In the genomic region with DNA sequence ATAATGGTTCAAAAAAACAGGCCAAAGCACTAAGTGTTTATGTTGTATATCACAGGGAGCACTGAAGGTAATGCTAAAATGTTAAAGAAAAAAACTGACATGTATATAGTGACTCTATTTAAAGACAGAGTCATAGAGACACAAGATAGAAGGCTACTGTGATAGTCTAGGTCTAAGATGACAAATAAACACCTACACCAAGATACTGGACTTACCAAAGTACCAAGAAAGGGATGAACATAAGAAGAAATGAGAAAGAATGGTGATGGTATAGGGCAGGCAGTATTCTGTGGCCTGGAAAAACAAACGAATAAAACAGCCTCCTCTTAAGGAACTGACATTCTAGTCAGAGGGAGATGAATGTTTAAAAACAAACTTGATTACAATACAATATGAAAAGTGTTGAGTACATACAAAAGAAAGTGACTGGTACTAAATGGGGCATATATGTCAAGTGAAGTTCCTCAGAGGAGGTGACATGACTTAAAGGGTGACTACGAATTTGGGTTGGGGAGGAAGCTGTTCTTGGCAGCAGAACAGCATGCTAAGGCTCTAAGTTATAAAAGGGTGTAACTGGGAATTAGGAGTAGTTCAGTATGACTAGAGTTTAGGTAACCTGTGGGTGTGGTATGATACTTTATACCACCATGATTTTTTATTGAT, we compare ENCODE assay signal across 28 cellular contexts. TPM values are rescaled to one million over a fixed set of nuclear protein-coding genes. Genes with fewer than 3 reads are reported as not detected.
DNase-seq lines count a peak whose midpoint lies in the region; ATAC-seq and TF ChIP-seq lines count a peak whose summit lies in the region.
"Had no signal": no experiment of that assay in that cellular context is flagged by ENCODE, and none has a peak within 500 bp of the region (broad histone marks: within the 10 kb centered on the region; RNA-seq: fewer than 3 reads in every experiment).

No MANE protein-coding gene starts in this region.

- no peaks in the 10 kb centered on the region for H3K27me3 ChIP-seq in CD8-positive, alpha-beta T cell (ENCODE audit: insufficient read depth, low read length)
- H3K27me3 ChIP-seq in trophoblast cell (ENCODE audit: insufficient read depth, low read length) (no peaks in the 10 kb centered on the region), upper lobe of left lung (no peaks in the 10 kb centered on the region)
- H3K27me3 ChIP-seq: BLaER1 treated with 17β-estradiol and CSF1 and Interleukin-3, amounts not matched to agents 10 nM and 100 nM; brain microvascular endothelial cell; uterus had no signal

- no peak overlapping the region for H3K4me3 Mint-ChIP-seq in activated T-cell treated with anti-CD3 and anti-CD28 coated beads, Interleukin-2, amount 50 U/mL, for 24 hours
- no peak overlapping the region for H3K4me3 Mint-ChIP-seq in CD8-positive, alpha-beta T cell
- no peak overlapping the region for H3K4me3 Mint-ChIP-seq in activated T-helper 2 cell treated with anti-CD3 and anti-CD28 coated beads, Interferon-gamma antibody, Interleukin-2, Interleukin-4, amounts not matched to agents 10 μg/mL and 5 μg/mL and 100 μg/mL, durations not matched to agents 14 hours and 24 hours and 36 hours (ENCODE audit: low read depth)
- H3K4me3 Mint-ChIP-seq in stimulated activated effector memory CD8-positive, alpha-beta T cell treated with anti-CD3 and anti-CD28 coated beads, Interleukin-12 subunit alpha, Interleukin-12 subunit beta, amount 100 ng/mL, for 72 hours: peak overlapping the region; percentile 15
- H3K4me3 Mint-ChIP-seq: nephron had no signal

- CTCF ChIA-PET in CD8-positive, alpha-beta T cell (lab: Charles Lee): interaction anchor here (1.0 kb wide), 1 partner anchor 29 kb away, joined by 5 read pairs; no protein-coding TSS in a partner anchor

- H3K9me3 Mint-ChIP-seq in activated T-cell treated with anti-CD3 and anti-CD28 coated beads, Interleukin-2, amount 50 U/mL, for 24 hours: no peaks in the 10 kb centered on the region
- no peaks in the 10 kb centered on the region for H3K9me3 Mint-ChIP-seq in CD8-positive, alpha-beta T cell
- H3K9me3 Mint-ChIP-seq in activated T-helper 2 cell treated with anti-CD3 and anti-CD28 coated beads, Interferon-gamma antibody, Interleukin-2, Interleukin-4, amounts not matched to agents 10 μg/mL and 5 μg/mL and 100 μg/mL, durations not matched to agents 14 hours and 24 hours and 36 hours: no peaks in the 10 kb centered on the region
- H3K9me3 Mint-ChIP-seq in stimulated activated effector memory CD8-positive, alpha-beta T cell treated with anti-CD3 and anti-CD28 coated beads, Interleukin-12 subunit alpha, Interleukin-12 subunit beta, amount 100 ng/mL, for 72 hours: no peaks in the 10 kb centered on the region
- H3K9me3 Mint-ChIP-seq: nephron had no signal

- intact Hi-C loops in CD8-positive, alpha-beta T cell (cut with DNase I, micrococcal nuclease): no loop called here
- intact Hi-C loops in activated T-helper 2 cell treated with anti-CD3 and anti-CD28 coated beads, Interferon-gamma antibody, Interleukin-2, Interleukin-4, amounts not matched to agents 10 μg/mL and 5 μg/mL and 100 μg/mL, durations not matched to agents 14 hours and 24 hours and 36 hours (cut with micrococcal nuclease): no loop called here

- H3K27me3 Mint-ChIP-seq in activated T-cell treated with anti-CD3 and anti-CD28 coated beads, Interleukin-2, amount 50 U/mL, for 24 hours: no peaks in the 10 kb centered on the region
- H3K27me3 Mint-ChIP-seq in CD8-positive, alpha-beta T cell (ENCODE audit: low read depth): no peaks in the 10 kb centered on the region
- no peaks in the 10 kb centered on the region for H3K27me3 Mint-ChIP-seq in activated T-helper 2 cell treated with anti-CD3 and anti-CD28 coated beads, Interferon-gamma antibody, Interleukin-2, Interleukin-4, amounts not matched to agents 10 μg/mL and 5 μg/mL and 100 μg/mL, durations not matched to agents 14 hours and 24 hours and 36 hours (ENCODE audit: low read depth)

- H3K27ac ChIP-seq in CD8-positive, alpha-beta T cell (ENCODE audit: low read depth, low read length): no peak overlapping the region
- H3K27ac ChIP-seq in trophoblast cell (ENCODE audit: low read depth, low read length): no peak overlapping the region
- no peak overlapping the region for H3K27ac ChIP-seq in upper lobe of left lung
- H3K27ac ChIP-seq: BLaER1 treated with 17β-estradiol and CSF1 and Interleukin-3, amounts not matched to agents 10 nM and 100 nM; brain microvascular endothelial cell; HL-60; skin epidermis; uterus had no signal

- no peak overlapping the region for H4K91ac ChIP-seq in trophoblast cell (ENCODE audit: low read depth, low read length)

- no peak overlapping the region for H4K12ac ChIP-seq in trophoblast cell (ENCODE audit: low read depth, low read length)

- peaks cover 15% of the 10 kb centered on the region for H3K36me3 ChIP-seq in CD8-positive, alpha-beta T cell (ENCODE audit: insufficient read depth, low read length)
- H3K36me3 ChIP-seq in trophoblast cell (ENCODE audit: control insufficient read depth in 1 of 2, insufficient read depth in 2 of 2, low read length in 2 of 2) (peaks cover 2 to 5% of the 10 kb centered on the region in 2 experiments), upper lobe of left lung (peaks cover 0 to 27% (median 9%) of the 10 kb centered on the region in 4 donors)
- H3K36me3 ChIP-seq: uterus had no signal

- no peak for TF ChIP-seq CTCF in CD8-positive, alpha-beta T cell (IDR thresholded peaks at IDR 0.05)
- TF ChIP-seq CTCF in upper lobe of left lung (IDR thresholded peaks at IDR 0.05): no peak

- no peak overlapping the region for H2BK5ac ChIP-seq in trophoblast cell (ENCODE audit: low read depth, low read length, poor library complexity)

- peaks cover 88% of the 10 kb centered on the region for H3K36me3 Mint-ChIP-seq in activated T-cell treated with anti-CD3 and anti-CD28 coated beads, Interleukin-2, amount 50 U/mL, for 24 hours (ENCODE audit: low read depth)
- H3K36me3 Mint-ChIP-seq in CD8-positive, alpha-beta T cell: peaks cover 58% of the 10 kb centered on the region
- peaks cover 76% of the 10 kb centered on the region for H3K36me3 Mint-ChIP-seq in activated T-helper 2 cell treated with anti-CD3 and anti-CD28 coated beads, Interferon-gamma antibody, Interleukin-2, Interleukin-4, amounts not matched to agents 10 μg/mL and 5 μg/mL and 100 μg/mL, durations not matched to agents 14 hours and 24 hours and 36 hours (ENCODE audit: low read depth)
- peaks cover 88% of the 10 kb centered on the region for H3K36me3 Mint-ChIP-seq in stimulated activated effector memory CD8-positive, alpha-beta T cell treated with anti-CD3 and anti-CD28 coated beads, Interleukin-12 subunit alpha, Interleukin-12 subunit beta, amount 100 ng/mL, for 72 hours

- H3K4me1 ChIP-seq in CD8-positive, alpha-beta T cell (ENCODE audit: insufficient read depth, low read length): peaks cover 30% of the 10 kb centered on the region
- H3K4me1 ChIP-seq in trophoblast cell (ENCODE audit: control insufficient read depth in 1 of 2, insufficient read depth in 2 of 2, low read length in 2 of 2) (no peaks in the 10 kb centered on the region), upper lobe of left lung (peaks cover 11 to 17% (median 14%) of the 10 kb centered on the region in 4 donors)

- no peak overlapping the region for H3K9ac ChIP-seq in trophoblast cell (ENCODE audit: low read length)
- H3K9ac ChIP-seq: BLaER1 treated with 17β-estradiol and CSF1 and Interleukin-3, amounts not matched to agents 10 nM and 100 nM had no signal

- no peak overlapping the region for H3K4me3 ChIP-seq in CD8-positive, alpha-beta T cell (ENCODE audit: low read depth, low read length)
- no peak overlapping the region for H3K4me3 ChIP-seq in trophoblast cell (ENCODE audit: low read depth, low read length)
- no peak overlapping the region for H3K4me3 ChIP-seq in upper lobe of left lung
- H3K4me3 ChIP-seq: BLaER1 treated with 17β-estradiol and CSF1 and Interleukin-3, amounts not matched to agents 10 nM and 100 nM; skin epidermis; uterus had no signal

- H3K79me2 ChIP-seq in trophoblast cell (ENCODE audit: control insufficient read depth, insufficient read depth, low read length, poor library complexity): no peaks in the 10 kb centered on the region

- TF ChIP-seq POLR2A in upper lobe of left lung (IDR thresholded peaks at IDR 0.05): no peak

- no peaks in the 10 kb centered on the region for H3K79me1 ChIP-seq in trophoblast cell (ENCODE audit: low read length)

- no peak overlapping the region for H3K4me2 ChIP-seq in trophoblast cell (ENCODE audit: low read length)
- H3K4me2 ChIP-seq: BLaER1 treated with 17β-estradiol and CSF1 and Interleukin-3, amounts not matched to agents 10 nM and 100 nM had no signal

- no peak overlapping the region for H2AFZ ChIP-seq in trophoblast cell (ENCODE audit: insufficient read depth, low read length, poor library complexity)

- no peak overlapping the region for H3K23ac ChIP-seq in trophoblast cell (ENCODE audit: low read length)

- no peak for ATAC-seq in CD8-positive, alpha-beta T cell
- peak; percentile 92 for ATAC-seq in stimulated activated effector memory CD8-positive, alpha-beta T cell treated with anti-CD3 and anti-CD28 coated beads, Interleukin-12 subunit alpha, Interleukin-12 subunit beta, amount 100 ng/mL, for 72 hours
- no peak for ATAC-seq in upper lobe of left lung (ENCODE audit: low FRiP score in 2 of 2)
- ATAC-seq: HepG2, Panc1 had no signal

- H3K27ac Mint-ChIP-seq in activated T-cell treated with anti-CD3 and anti-CD28 coated beads, Interleukin-2, amount 50 U/mL, for 24 hours: peak overlapping the region; percentile 82
- peak overlapping the region; percentile 77 for H3K27ac Mint-ChIP-seq in CD8-positive, alpha-beta T cell
- H3K27ac Mint-ChIP-seq in activated T-helper 2 cell treated with anti-CD3 and anti-CD28 coated beads, Interferon-gamma antibody, Interleukin-2, Interleukin-4, amounts not matched to agents 10 μg/mL and 5 μg/mL and 100 μg/mL, durations not matched to agents 14 hours and 24 hours and 36 hours: peak overlapping the region; percentile 47
- H3K27ac Mint-ChIP-seq in stimulated activated effector memory CD8-positive, alpha-beta T cell treated with anti-CD3 and anti-CD28 coated beads, Interleukin-12 subunit alpha, Interleukin-12 subunit beta, amount 100 ng/mL, for 72 hours: peak overlapping the region; percentile 32
- H3K27ac Mint-ChIP-seq: nephron had no signal

- TF ChIP-seq EP300 in upper lobe of left lung (IDR thresholded peaks at IDR 0.05): no peak

- no peak overlapping the region for H4K8ac ChIP-seq in trophoblast cell (ENCODE audit: low read depth, low read length)

- H3K14ac ChIP-seq in trophoblast cell (ENCODE audit: low read length): no peak overlapping the region

- WGBS in trophoblast cell (ENCODE audit: extremely low coverage, insufficient coverage, insufficient read length): no CpG with 5 or more reads among the region's 2 CpGs
- 29 to 31% methylated on average over 2 of the region's 2 CpGs for WGBS in upper lobe of left lung, 2 donors

- H2BK120ac ChIP-seq in trophoblast cell (ENCODE audit: insufficient read depth, low read length, poor library complexity): no peak overlapping the region

- DNase-seq in activated T-cell treated with anti-CD3 and anti-CD28 coated beads, Interleukin-2, amount 50 U/mL, for 24 hours: no peak
- DNase-seq in activated T-cell treated with anti-CD3 and anti-CD28 coated beads, Interleukin-2, amount 50 U/mL, for 1 hour: no peak
- DNase-seq in CD8-positive, alpha-beta T cell: no peak
- DNase-seq in activated T-helper 2 cell treated with anti-CD3 and anti-CD28 coated beads, Interferon-gamma antibody, Interleukin-2, Interleukin-4, amounts not matched to agents 10 μg/mL and 5 μg/mL and 100 μg/mL, durations not matched to agents 14 hours and 24 hours and 36 hours (ENCODE audit: low spot score): no peak
- no peak for DNase-seq in stimulated activated effector memory CD8-positive, alpha-beta T cell treated with anti-CD3 and anti-CD28 coated beads, Interleukin-12 subunit alpha, Interleukin-12 subunit beta, amount 100 ng/mL, for 72 hours (ENCODE audit: low spot score in 2 of 2)
- DNase-seq in trophoblast cell (no peak), upper lobe of left lung (no peak), HPDE6-E6E7 (ENCODE audit: extremely low spot score) (no peak)
- DNase-seq: activated CD4-positive, alpha-beta T cell treated with anti-CD3 and anti-CD28 coated beads for 48 hours; brain microvascular endothelial cell; foreskin fibroblast; Kasumi-1; NCI-H524; NK-92 treated with Interleukin-12 subunit alpha and Interleukin-12 subunit beta, amount 100 ng/mL, for 24 hours; SHP77 treated with DMSO at 0.1 percent for 48 hours; SW 1271; uterus had no signal

- POLR2A ChIA-PET in CD8-positive, alpha-beta T cell (lab: Charles Lee): no interaction called here

- no peak overlapping the region for H2BK12ac ChIP-seq in trophoblast cell (ENCODE audit: low read length)

- peaks cover 79% of the 10 kb centered on the region for H3K4me1 Mint-ChIP-seq in activated T-cell treated with anti-CD3 and anti-CD28 coated beads, Interleukin-2, amount 50 U/mL, for 24 hours (ENCODE audit: low read depth)
- H3K4me1 Mint-ChIP-seq in CD8-positive, alpha-beta T cell (ENCODE audit: low read depth): peaks cover 76% of the 10 kb centered on the region
- peaks cover 65% of the 10 kb centered on the region for H3K4me1 Mint-ChIP-seq in activated T-helper 2 cell treated with anti-CD3 and anti-CD28 coated beads, Interferon-gamma antibody, Interleukin-2, Interleukin-4, amounts not matched to agents 10 μg/mL and 5 μg/mL and 100 μg/mL, durations not matched to agents 14 hours and 24 hours and 36 hours (ENCODE audit: low read depth)
- H3K4me1 Mint-ChIP-seq in stimulated activated effector memory CD8-positive, alpha-beta T cell treated with anti-CD3 and anti-CD28 coated beads, Interleukin-12 subunit alpha, Interleukin-12 subunit beta, amount 100 ng/mL, for 72 hours: peaks cover 54% of the 10 kb centered on the region

- no peak overlapping the region for H2AK5ac ChIP-seq in trophoblast cell (ENCODE audit: low read length)

- H3K18ac ChIP-seq in trophoblast cell (ENCODE audit: low read length): no peak overlapping the region

- H3K4ac ChIP-seq in trophoblast cell (ENCODE audit: low read depth, low read length): no peak overlapping the region

- no peaks in the 10 kb centered on the region for H3K9me3 ChIP-seq in CD8-positive, alpha-beta T cell (ENCODE audit: low read length)
- H3K9me3 ChIP-seq in trophoblast cell (ENCODE audit: insufficient read depth, low read depth, low read length) (no peaks in the 10 kb centered on the region), upper lobe of left lung (no peaks in the 10 kb centered on the region)
- H3K9me3 ChIP-seq: BLaER1 treated with 17β-estradiol and CSF1 and Interleukin-3, amounts not matched to agents 10 nM and 100 nM; uterus had no signal

RNA-seq across cellular contexts. Expression of a gene that starts 5.9 kb away (rescaled TPM):
- 10 to 100 TPM; 19.8 to 26.0 TPM for total RNA-seq in CD8-positive, alpha-beta T cell
- total RNA-seq in activated T-helper 2 cell treated with anti-CD3 and anti-CD28 coated beads, Interferon-gamma antibody, Interleukin-2, Interleukin-4, amounts not matched to agents 10 μg/mL and 5 μg/mL and 100 μg/mL, durations not matched to agents 14 hours and 24 hours and 36 hours: 46.3 and 46.9 TPM in 2 replicates
- polyA plus RNA-seq in trophoblast cell (2013): 10.6 and 11.7 TPM in 2 replicates
- 10 to 100 TPM in 4 of 6 donors, 1 to 10 TPM in 2; 3.2 to 26.4 (median 18.1) TPM for total RNA-seq in upper lobe of left lung

RNA-seq across cellular contexts. Expression of a gene that starts 14.0 kb away (rescaled TPM):
- total RNA-seq in CD8-positive, alpha-beta T cell: not detected
- 0.34 and 0.46 TPM in 2 replicates for total RNA-seq in activated T-helper 2 cell treated with anti-CD3 and anti-CD28 coated beads, Interferon-gamma antibody, Interleukin-2, Interleukin-4, amounts not matched to agents 10 μg/mL and 5 μg/mL and 100 μg/mL, durations not matched to agents 14 hours and 24 hours and 36 hours
- polyA plus RNA-seq in trophoblast cell (2013): 0.10 TPM in 1 of 2 replicates, not detected in the other
- 1 to 10 TPM in 1 of 6 donors, not detected in 5; 1.5 TPM for total RNA-seq in upper lobe of left lung
- total RNA-seq: G401, mesenteric fat pad, osteocyte had no signal

RNA-seq across cellular contexts. Expression of a gene that starts 49.8 kb away (rescaled TPM):
- not detected for total RNA-seq in CD8-positive, alpha-beta T cell
- not detected in 2 replicates for total RNA-seq in activated T-helper 2 cell treated with anti-CD3 and anti-CD28 coated beads, Interferon-gamma antibody, Interleukin-2, Interleukin-4, amounts not matched to agents 10 μg/mL and 5 μg/mL and 100 μg/mL, durations not matched to agents 14 hours and 24 hours and 36 hours
- polyA plus RNA-seq in trophoblast cell (2013): 0.03 TPM in 1 of 2 replicates, not detected in the other
- total RNA-seq in upper lobe of left lung: under 1 TPM in 3 of 6 donors, not detected in 3; 0.15 to 0.39 (median 0.29) TPM
- total RNA-seq: epithelial cell of proximal tubule, G401, HepG2, mesenteric fat pad, osteocyte, temporal lobe, uterus had no signal
- polyA plus RNA-seq: HepG2 had no signal

Comparison
In these comparisons a context has a peak if more than half of its experiments do, and no peak if none do; other contexts are left out.
1. H3K27ac Mint-ChIP-seq: peak in every context shown above with its lines; median percentile 82 in activated T-cell treated with anti-CD3 and anti-CD28 coated beads, Interleukin-2, amount 50 U/mL, for 24 hours; 77 in CD8-positive, alpha-beta T cell; 47 in activated T-helper 2 cell treated with anti-CD3 and anti-CD28 coated beads, Interferon-gamma antibody, Interleukin-2, Interleukin-4, amounts not matched to agents 10 μg/mL and 5 μg/mL and 100 μg/mL, durations not matched to agents 14 hours and 24 hours and 36 hours; 32 in stimulated activated effector memory CD8-positive, alpha-beta T cell treated with anti-CD3 and anti-CD28 coated beads, Interleukin-12 subunit alpha, Interleukin-12 subunit beta, amount 100 ng/mL, for 72 hours.